In genomic region chr20:13219327-13220193, GRCh38 we compare ENCODE assay signal across 10 cellular contexts. TPM values are rescaled to one million over a fixed set of nuclear protein-coding genes. Genes with fewer than 3 reads are reported as not detected.
DNase-seq lines count a peak whose midpoint lies in the region; ATAC-seq and TF ChIP-seq lines count a peak whose summit lies in the region.
"Had no signal": no experiment of that assay in that cellular context is flagged by ENCODE, and none has a peak within 500 bp of the region (broad histone marks: within the 10 kb centered on the region; RNA-seq: fewer than 3 reads in every experiment).

No MANE protein-coding gene starts in this region.

- peak overlapping the region; percentile 31 to 77 for H3K4me3 Mint-ChIP-seq in stimulated activated naive B cell treated with anti-CD40 and anti-IgM and Interleukin-4, amounts not matched to agents 10 μg/mL and 1 μg/mL and 100 μg/mL, for 72 hours
- no peak overlapping the region for H3K4me3 Mint-ChIP-seq in stimulated activated memory B cell treated with anti-CD40 and anti-IgM and Interleukin-4, amounts not matched to agents 10 μg/mL and 1 μg/mL and 100 μg/mL, for 72 hours

- no peaks in the 10 kb centered on the region for H3K9me3 Mint-ChIP-seq in stimulated activated naive B cell treated with anti-CD40 and anti-IgM and Interleukin-4, amounts not matched to agents 10 μg/mL and 1 μg/mL and 100 μg/mL, for 72 hours
- no peaks in the 10 kb centered on the region for H3K9me3 Mint-ChIP-seq in stimulated activated memory B cell treated with anti-CD40 and anti-IgM and Interleukin-4, amounts not matched to agents 10 μg/mL and 1 μg/mL and 100 μg/mL, for 72 hours

- no peaks in the 10 kb centered on the region for H3K36me3 ChIP-seq in HUES64 (ENCODE audit: insufficient read depth, low read length)
- H3K36me3 ChIP-seq in brain microvascular endothelial cell (replicated peaks): no peaks in the 10 kb centered on the region
- H3K36me3 ChIP-seq in right lobe of liver: no peaks in the 10 kb centered on the region

- no peaks in the 10 kb centered on the region for H3K9me3 ChIP-seq in HUES64 (ENCODE audit: insufficient read depth, low read depth, low read length)
- no peaks in the 10 kb centered on the region for H3K9me3 ChIP-seq in right lobe of liver

- ATAC-seq in right lobe of liver (peak in 1 of 4 donors; percentile 76), HG03439 (IDR thresholded peaks at IDR 0.05; ENCODE audit: unreplicated experiment) (no peak), GM21619 (IDR thresholded peaks at IDR 0.05; ENCODE audit: unreplicated experiment) (no peak), GM18858 (IDR thresholded peaks at IDR 0.05; ENCODE audit: unreplicated experiment) (no peak)
- ATAC-seq in stimulated activated naive B cell treated with anti-CD40 and anti-IgM and Interleukin-4, amounts not matched to agents 10 μg/mL and 1 μg/mL and 100 μg/mL, for 72 hours (replicated peaks): peak in 1 of 2 donors; percentile 4
- no peak for ATAC-seq in stimulated activated memory B cell treated with anti-CD40 and anti-IgM and Interleukin-4, amounts not matched to agents 10 μg/mL and 1 μg/mL and 100 μg/mL, for 72 hours

- intact Hi-C loops in right lobe of liver (cut with DNase I): no loop called here

- H3K9ac ChIP-seq in HUES64 (ENCODE audit: low read depth, low read length): no peak overlapping the region

- H3K36me3 Mint-ChIP-seq in stimulated activated naive B cell treated with anti-CD40 and anti-IgM and Interleukin-4, amounts not matched to agents 10 μg/mL and 1 μg/mL and 100 μg/mL, for 72 hours: no peaks in the 10 kb centered on the region
- no peaks in the 10 kb centered on the region for H3K36me3 Mint-ChIP-seq in stimulated activated memory B cell treated with anti-CD40 and anti-IgM and Interleukin-4, amounts not matched to agents 10 μg/mL and 1 μg/mL and 100 μg/mL, for 72 hours

- in situ Hi-C loops in brain microvascular endothelial cell (cut with HindIII; ENCODE audit: low pct_ligation_motif_present, low sequenced_read_pairs): no loop called here

- peaks cover 90% of the 10 kb centered on the region for H3K27me3 ChIP-seq in HUES64 (ENCODE audit: insufficient read depth, low read length)
- peaks cover 46% of the 10 kb centered on the region for H3K27me3 ChIP-seq in brain microvascular endothelial cell (replicated peaks)
- H3K27me3 ChIP-seq in right lobe of liver: no peaks in the 10 kb centered on the region

- peaks cover 62 to 73% of the 10 kb centered on the region in 2 donors for H3K27me3 Mint-ChIP-seq in stimulated activated naive B cell treated with anti-CD40 and anti-IgM and Interleukin-4, amounts not matched to agents 10 μg/mL and 1 μg/mL and 100 μg/mL, for 72 hours
- peaks cover 61% of the 10 kb centered on the region for H3K27me3 Mint-ChIP-seq in stimulated activated memory B cell treated with anti-CD40 and anti-IgM and Interleukin-4, amounts not matched to agents 10 μg/mL and 1 μg/mL and 100 μg/mL, for 72 hours

- WGBS in HUES64: under 1% methylated on average over 34 of the region's 38 CpGs
- WGBS in right lobe of liver (ENCODE audit: insufficient coverage, low coverage, low lambda C conversion rate, missing lambda C conversion rate): 18% methylated on average over 35 of the region's 38 CpGs

- TF ChIP-seq CTCF in brain microvascular endothelial cell (IDR thresholded peaks at IDR 0.05; ENCODE audit: low read depth, low read length, missing control alignments) (no peak), right lobe of liver (IDR thresholded peaks at IDR 0.05) (no peak)

- DNase-seq in brain microvascular endothelial cell: no peak
- no peak for DNase-seq in right lobe of liver
- no peak for DNase-seq in stimulated activated naive B cell treated with anti-CD40 and anti-IgM and Interleukin-4, amounts not matched to agents 10 μg/mL and 1 μg/mL and 100 μg/mL, for 72 hours
- DNase-seq: kidney glomerular epithelial cell, SIG-M5 had no signal

- H3K27ac Mint-ChIP-seq in stimulated activated naive B cell treated with anti-CD40 and anti-IgM and Interleukin-4, amounts not matched to agents 10 μg/mL and 1 μg/mL and 100 μg/mL, for 72 hours: peak overlapping the region; percentile 70
- no peak overlapping the region for H3K27ac Mint-ChIP-seq in stimulated activated memory B cell treated with anti-CD40 and anti-IgM and Interleukin-4, amounts not matched to agents 10 μg/mL and 1 μg/mL and 100 μg/mL, for 72 hours

- H3K4me3 ChIP-seq in HUES64 (ENCODE audit: low read length) (peak overlapping the region; percentile 50), brain microvascular endothelial cell (ENCODE audit: low read depth, low read length) (peak overlapping the region; percentile 17), right lobe of liver (peak overlapping the region; percentile 48 to 70 (median 63))

- H3K4me1 ChIP-seq in HUES64 (ENCODE audit: insufficient read depth, low read length): peaks cover 6% of the 10 kb centered on the region; the same call in 1 of the 2 replicates
- peaks cover 0 to 25% (median 11%) of the 10 kb centered on the region in 4 donors for H3K4me1 ChIP-seq in right lobe of liver

- TF ChIP-seq POLR2A in right lobe of liver (IDR thresholded peaks at IDR 0.05): no peak

- no peak overlapping the region for H3K27ac ChIP-seq in HUES64 (ENCODE audit: low read depth, low read length)
- no peak overlapping the region for H3K27ac ChIP-seq in brain microvascular endothelial cell
- H3K27ac ChIP-seq in right lobe of liver: no peak overlapping the region

- peaks cover 9 to 22% of the 10 kb centered on the region in 2 donors for H3K4me1 Mint-ChIP-seq in stimulated activated naive B cell treated with anti-CD40 and anti-IgM and Interleukin-4, amounts not matched to agents 10 μg/mL and 1 μg/mL and 100 μg/mL, for 72 hours
- H3K4me1 Mint-ChIP-seq in stimulated activated memory B cell treated with anti-CD40 and anti-IgM and Interleukin-4, amounts not matched to agents 10 μg/mL and 1 μg/mL and 100 μg/mL, for 72 hours: peaks cover 5% of the 10 kb centered on the region

RNA-seq across cellular contexts. Expression of gene ISM1, which starts 1.5 kb away (rescaled TPM):
- 1.5 TPM for polyA plus RNA-seq in HUES64 (2013, experiment 1 of 2)
- 1.1 TPM for polyA plus RNA-seq in HUES64 (2013, experiment 2 of 2)
- 1 to 10 TPM; 2.1 to 5.5 (median 3.2) TPM for total RNA-seq in right lobe of liver
